In genomic region chr4:145812902-145813301, GRCh38 we compare ENCODE assay signal across 2 cellular contexts.
TF ChIP-seq lines count a peak whose summit lies in the region.

No MANE protein-coding gene starts in this region.

TF ChIP-seq in A549, 52 proteins besides CTCF, POLR2A, EP300 and RAD21 (continued from another document):
- TF ChIP-seq REST (IDR thresholded peaks at IDR 0.05) (no peak), JUN (IDR thresholded peaks at IDR 0.05) (peak in 1 of 2 experiments; percentile 42; a peak in 1 of 5 replicates)
TF ChIP-seq in A549: peak in this region for 5.

TF ChIP-seq in K562, 482 proteins besides CTCF, POLR2A, EP300 and RAD21 (continued from another document):
- no peak for TF ChIP-seq ARID1B (IDR thresholded peaks at IDR 0.05)
- no peak for TF ChIP-seq NBN (IDR thresholded peaks at IDR 0.05; ENCODE audit: low read depth)
- no peak for TF ChIP-seq U2AF2 (optimal IDR thresholded peaks at IDR 0.05; ENCODE audit: low read depth, low read length)
- no peak for TF ChIP-seq TSC22D4 (tag; IDR thresholded peaks at IDR 0.05)
- no peak for TF ChIP-seq ARID2 (IDR thresholded peaks at IDR 0.05)
- TF ChIP-seq ATF3 (IDR thresholded peaks at IDR 0.05): peak; percentile 49
- no peak for TF ChIP-seq ATF3 (CRISPR knock-in tag; conservative IDR thresholded peaks at IDR 0.05)
- TF ChIP-seq FOXP4 (CRISPR knock-in tag; IDR thresholded peaks at IDR 0.05; ENCODE audit: borderline replicate concordance): no peak
- no peak for TF ChIP-seq POLR2B (IDR thresholded peaks at IDR 0.05; ENCODE audit: low read depth, partially characterized antibody)
- peak; percentile 54; the same call in 1 of the 2 replicates for TF ChIP-seq PKNOX1 (IDR thresholded peaks at IDR 0.05)
- no peak for TF ChIP-seq ETV5 (CRISPR knock-in tag; IDR thresholded peaks at IDR 0.05; ENCODE audit: low read depth)
- no peak for TF ChIP-seq SMAD3 (CRISPR knock-in tag; conservative IDR thresholded peaks at IDR 0.05)
- TF ChIP-seq MXD1 (CRISPR knock-in tag; IDR thresholded peaks at IDR 0.05; ENCODE audit: borderline replicate concordance, poor library complexity, severe bottlenecking): no peak
- no peak for TF ChIP-seq CXXC5 (CRISPR knock-in tag; IDR thresholded peaks at IDR 0.05)
- no peak for TF ChIP-seq LCOR (CRISPR knock-in tag; IDR thresholded peaks at IDR 0.05)
- no peak for TF ChIP-seq SETDB1 (IDR thresholded peaks at IDR 0.05; ENCODE audit: low read length)
- no peak for TF ChIP-seq DEAF1 (CRISPR knock-in tag; IDR thresholded peaks at IDR 0.05)
- no peak for TF ChIP-seq E2F4 (CRISPR knock-in tag; IDR thresholded peaks at IDR 0.05; ENCODE audit: low read depth)
- TF ChIP-seq ZNF586 (CRISPR knock-in tag; conservative IDR thresholded peaks at IDR 0.05): no peak
- TF ChIP-seq CEBPG (CRISPR knock-in tag; IDR thresholded peaks at IDR 0.05): no peak
- TF ChIP-seq CEBPG (tag; conservative IDR thresholded peaks at IDR 0.05 in 1 of 2, IDR thresholded peaks at IDR 0.05 in 1 of 2): peak in 1 of 2 experiments; percentile 66; a peak in 2 of 4 replicates
- TF ChIP-seq FOSL1 (tag; conservative IDR thresholded peaks at IDR 0.05): peak; percentile 78
- no peak for TF ChIP-seq BRD4 (IDR thresholded peaks at IDR 0.05)
- no peak for TF ChIP-seq MAZ (CRISPR knock-in tag; conservative IDR thresholded peaks at IDR 0.05 in 1 of 2, IDR thresholded peaks at IDR 0.05 in 1 of 2)
- TF ChIP-seq MEIS2 (IDR thresholded peaks at IDR 0.05; ENCODE audit: partially characterized antibody): peak; percentile 50
- TF ChIP-seq ZBTB11 (CRISPR knock-in tag; IDR thresholded peaks at IDR 0.05): no peak
